In the genomic region with DNA sequence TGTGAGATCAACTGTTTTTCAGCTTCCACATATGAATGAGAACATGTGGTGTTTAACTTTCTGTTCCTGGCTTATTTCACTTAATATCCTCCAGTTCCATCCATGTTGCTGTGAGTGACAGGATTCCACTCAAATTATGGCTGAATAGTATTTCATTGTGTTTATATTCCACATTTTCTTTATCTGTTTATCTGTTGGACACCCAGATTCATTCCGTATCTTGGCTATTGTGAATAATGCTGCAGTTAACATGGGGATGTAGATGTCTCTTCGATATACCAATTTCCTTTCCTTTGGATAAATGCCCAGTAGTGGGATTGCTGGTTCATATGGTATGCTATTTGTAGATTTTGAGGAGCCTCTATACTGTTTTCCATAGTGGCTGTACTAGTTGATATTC, we compare ENCODE assay signal across 1 cellular context.
TF ChIP-seq lines count a peak whose summit lies in the region.

No MANE protein-coding gene starts in this region.

TF ChIP-seq in SK-N-SH treated with all-trans-retinoic acid at 6 μM for 48 hours, 23 proteins besides CTCF, POLR2A, EP300 and RAD21 (continued from another document):
- TF ChIP-seq, protein P1, sequence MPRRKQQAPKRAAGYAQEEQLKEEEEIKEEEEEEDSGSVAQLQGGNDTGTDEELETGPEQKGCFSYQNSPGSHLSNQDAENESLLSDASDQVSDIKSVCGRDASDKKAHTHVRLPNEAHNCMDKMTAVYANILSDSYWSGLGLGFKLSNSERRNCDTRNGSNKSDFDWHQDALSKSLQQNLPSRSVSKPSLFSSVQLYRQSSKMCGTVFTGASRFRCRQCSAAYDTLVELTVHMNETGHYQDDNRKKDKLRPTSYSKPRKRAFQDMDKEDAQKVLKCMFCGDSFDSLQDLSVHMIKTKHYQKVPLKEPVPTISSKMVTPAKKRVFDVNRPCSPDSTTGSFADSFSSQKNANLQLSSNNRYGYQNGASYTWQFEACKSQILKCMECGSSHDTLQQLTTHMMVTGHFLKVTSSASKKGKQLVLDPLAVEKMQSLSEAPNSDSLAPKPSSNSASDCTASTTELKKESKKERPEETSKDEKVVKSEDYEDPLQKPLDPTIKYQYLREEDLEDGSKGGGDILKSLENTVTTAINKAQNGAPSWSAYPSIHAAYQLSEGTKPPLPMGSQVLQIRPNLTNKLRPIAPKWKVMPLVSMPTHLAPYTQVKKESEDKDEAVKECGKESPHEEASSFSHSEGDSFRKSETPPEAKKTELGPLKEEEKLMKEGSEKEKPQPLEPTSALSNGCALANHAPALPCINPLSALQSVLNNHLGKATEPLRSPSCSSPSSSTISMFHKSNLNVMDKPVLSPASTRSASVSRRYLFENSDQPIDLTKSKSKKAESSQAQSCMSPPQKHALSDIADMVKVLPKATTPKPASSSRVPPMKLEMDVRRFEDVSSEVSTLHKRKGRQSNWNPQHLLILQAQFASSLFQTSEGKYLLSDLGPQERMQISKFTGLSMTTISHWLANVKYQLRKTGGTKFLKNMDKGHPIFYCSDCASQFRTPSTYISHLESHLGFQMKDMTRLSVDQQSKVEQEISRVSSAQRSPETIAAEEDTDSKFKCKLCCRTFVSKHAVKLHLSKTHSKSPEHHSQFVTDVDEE (CRISPR knock-in tag; IDR thresholded peaks at IDR 0.05): peak; percentile 15; the same call in 1 of the 2 replicates
- TF ChIP-seq TOX (CRISPR knock-in tag; IDR thresholded peaks at IDR 0.05; ENCODE audit: borderline replicate concordance): no peak
- TF ChIP-seq PPARA (CRISPR knock-in tag; IDR thresholded peaks at IDR 0.05; ENCODE audit: borderline replicate concordance): no peak
- no peak for TF ChIP-seq BACH2 (CRISPR knock-in tag; IDR thresholded peaks at IDR 0.05; ENCODE audit: borderline replicate concordance)
- TF ChIP-seq OSR1 (CRISPR knock-in tag; IDR thresholded peaks at IDR 0.05): no peak
